11 cellular contexts compared by ENCODE assay signal in genomic region chr5:138696501-138696900, GRCh38. TPM values are rescaled to one million over a fixed set of nuclear protein-coding genes. Genes with fewer than 3 reads are reported as not detected.
DNase-seq lines count a peak whose midpoint lies in the region; ATAC-seq, FAIRE-seq and TF ChIP-seq lines count a peak whose summit lies in the region.
"Had no signal": no experiment of that assay in that cellular context is flagged by ENCODE, and none has a peak within 500 bp of the region (broad histone marks: within the 10 kb centered on the region; RNA-seq: fewer than 3 reads in every experiment).

No MANE protein-coding gene starts in this region.

- intact Hi-C loops in body of pancreas (cut with DNase I) = no loop called here

- POLR2A ChIA-PET in SK-N-SH (lab: Yijun Ruan, JAX) = no interaction called here

- H3K27ac ChIP-seq in SK-N-SH (ENCODE audit: low read depth in 2 of 2, low read length in 1 of 2) (peak overlapping the region in 1 of 2 experiments; percentile 50; a peak in 2 of 4 replicates), body of pancreas (no peak overlapping the region)
- H3K27ac ChIP-seq: epithelial cell of prostate had no signal

- H3K79me2 ChIP-seq in SK-N-SH (ENCODE audit: insufficient read depth) = no peaks in the 10 kb centered on the region

- TF ChIP-seq EP300 in SK-N-SH (IDR thresholded peaks at IDR 0.05; ENCODE audit: borderline replicate concordance in 1 of 2, low read depth in 1 of 2, low read length in 1 of 2) = peak in 1 of 2 experiments; percentile 44; a peak in 1 of 4 replicates

- peak; percentile 75 for FAIRE-seq in H54 (lab: Jason Lieb, UNC)

- no peaks in the 10 kb centered on the region for H4K20me1 ChIP-seq in SK-N-SH (ENCODE audit: insufficient read depth)

- WGBS in SK-N-SH (ENCODE audit: low lambda C conversion rate) = 45% methylated on average over 6 of the region's 6 CpGs
- WGBS in body of pancreas, 2 donors = 86 to 100% methylated on average over 4 to 6 of the region's 6 CpGs

- no peak for TF ChIP-seq POLR2A in H54 (IDR thresholded peaks at IDR 0.05; ENCODE audit: low read depth, low read length)
- TF ChIP-seq POLR2A in body of pancreas (IDR thresholded peaks at IDR 0.05) = no peak

- CTCF ChIA-PET in SK-N-SH (lab: Yijun Ruan, JAX) = interaction anchor here (0.6 to 0.8 kb wide), 2 partner anchors 55 to 305 kb away, joined by 3 to 4 read pairs; no protein-coding TSS in a partner anchor

- no peaks in the 10 kb centered on the region for H3K9me2 ChIP-seq in SK-N-SH

- H3K4me1 ChIP-seq in SK-N-SH (ENCODE audit: control insufficient read depth in 1 of 2, insufficient read depth in 2 of 2, low read depth in 1 of 2, low read length in 1 of 2) (peaks cover 10 to 12% of the 10 kb centered on the region in 2 experiments; a peak in 2 of 4 replicates), body of pancreas (no peaks in the 10 kb centered on the region)

- ATAC-seq in body of pancreas = no peak
- no peak for ATAC-seq in HG03175 (IDR thresholded peaks at IDR 0.05; ENCODE audit: unreplicated experiment)
- ATAC-seq: left colon; stimulated activated naive CD8-positive, alpha-beta T cell treated with anti-CD3 and anti-CD28 coated beads, Interleukin-15, Interleukin-2, amounts not matched to agents 100 U/mL and 50 U/mL, for 24 hours had no signal

- peak; percentile 88 for DNase-seq in H54 (ENCODE audit: insufficient read length, low spot score)
- no peak for DNase-seq in SK-N-SH
- peak; percentile 40 for DNase-seq in fibroblast of peridontal ligament (ENCODE audit: extremely low read depth)
- peak; percentile 66 for DNase-seq in pulmonary artery endothelial cell (ENCODE audit: low read depth, low spot score)
- DNase-seq in body of pancreas = no peak
- DNase-seq in DMS153 (lab: John Stamatoyannopoulos, UW) = no peak
- DNase-seq in DMS79 treated with DMSO at 0.1 percent for 48 hours (lab: John Stamatoyannopoulos, UW) = no peak
- DNase-seq: left colon; stimulated activated naive CD8-positive, alpha-beta T cell treated with anti-CD3 and anti-CD28 coated beads, Interleukin-15, Interleukin-2, amounts not matched to agents 100 U/mL and 50 U/mL, for 24 hours had no signal

- H3F3A ChIP-seq in SK-N-SH (replicated peaks; ENCODE audit: insufficient read depth) = no peaks in the 10 kb centered on the region

- H2AFZ ChIP-seq in SK-N-SH (ENCODE audit: low read depth) = no peak overlapping the region

- H3K36me3 ChIP-seq in SK-N-SH (replicated peaks in 1 of 2; ENCODE audit: control insufficient read depth in 1 of 2, insufficient read depth in 2 of 2, low read length in 1 of 2) = no peaks in the 10 kb centered on the region
- H3K36me3 ChIP-seq in body of pancreas (replicated peaks in 1 of 2; ENCODE audit: insufficient read depth in 1 of 2, low read depth in 2 of 2) = no peaks in the 10 kb centered on the region

- no peak for TF ChIP-seq CTCF in SK-N-SH (IDR thresholded peaks at IDR 0.05)
- no peak for TF ChIP-seq CTCF in body of pancreas (IDR thresholded peaks at IDR 0.05)

- H3K4me2 ChIP-seq in SK-N-SH = peak overlapping the region; percentile 34; the same call in 1 of the 2 replicates

- H3K4me3 ChIP-seq in SK-N-SH (ENCODE audit: low read depth in 2 of 2, low read length in 1 of 2) (no peak overlapping the region), body of pancreas (no peak overlapping the region)

- H3K9ac ChIP-seq in SK-N-SH = no peak overlapping the region

- H3K9me3 ChIP-seq in SK-N-SH (no peaks in the 10 kb centered on the region), body of pancreas (no peaks in the 10 kb centered on the region)

- H3K27me3 ChIP-seq in SK-N-SH (ENCODE audit: insufficient read depth) (no peaks in the 10 kb centered on the region), body of pancreas (no peaks in the 10 kb centered on the region)

- no peak for TF ChIP-seq RAD21 in SK-N-SH (IDR thresholded peaks at IDR 0.05; ENCODE audit: low read length)

TF ChIP-seq in SK-N-SH, 30 proteins besides CTCF, POLR2A, EP300 and RAD21 (continues in another document):
- TF ChIP-seq NRF1 (IDR thresholded peaks at IDR 0.05; ENCODE audit: low read depth, low read length) (no peak), FOSL2 (IDR thresholded peaks at IDR 0.05; ENCODE audit: borderline replicate concordance, low read depth) (peak; percentile 68; the same call in 1 of the 2 replicates), USF2 (IDR thresholded peaks at IDR 0.05; ENCODE audit: borderline replicate concordance, low read depth, low read length) (no peak), SIN3A (IDR thresholded peaks at IDR 0.05; ENCODE audit: borderline replicate concordance, low read depth, low read length) (no peak), PBX3 (IDR thresholded peaks at IDR 0.05) (peak; percentile 54), MAX (IDR thresholded peaks at IDR 0.05; ENCODE audit: low read depth) (no peak), FOXJ3 (CRISPR knock-in tag; IDR thresholded peaks at IDR 0.05) (no peak), MXI1 (IDR thresholded peaks at IDR 0.05; ENCODE audit: low read depth, low read length) (no peak), FOXM1 (IDR thresholded peaks at IDR 0.05; ENCODE audit: low read depth) (no peak), POLR2AphosphoS5 (IDR thresholded peaks at IDR 0.05; ENCODE audit: low read depth, low read length) (peak; percentile 27; the same call in 1 of the 2 replicates), TEAD4 (IDR thresholded peaks at IDR 0.05; ENCODE audit: borderline replicate concordance, insufficient read depth) (0 out of 2 replicates have a peak, but pooled peaks have one; percentile 56), USF1 (IDR thresholded peaks at IDR 0.05; ENCODE audit: borderline replicate concordance, low read depth) (no peak), NFIC (IDR thresholded peaks at IDR 0.05; ENCODE audit: borderline replicate concordance) (0 out of 2 replicates have a peak, but pooled peaks have one; percentile 18), RCOR1 (IDR thresholded peaks at IDR 0.05; ENCODE audit: low read length) (no peak), RXRA (IDR thresholded peaks at IDR 0.05; ENCODE audit: borderline replicate concordance, low read depth) (peak; percentile 41; the same call in 1 of the 2 replicates), IRF3 (IDR thresholded peaks at IDR 0.05; ENCODE audit: low read depth, low read length) (no peak), GABPA (IDR thresholded peaks at IDR 0.05; ENCODE audit: low read depth) (no peak), ZBTB33 (IDR thresholded peaks at IDR 0.05; ENCODE audit: borderline replicate concordance, low read depth) (no peak), RFX5 (IDR thresholded peaks at IDR 0.05; ENCODE audit: low read length) (no peak)

RNA-seq across cellular contexts. Expression of gene CTNNA1, which starts 56.7 kb away (rescaled TPM):
- polyA plus RNA-seq in SK-N-SH (2012; rRNA removed) = 118 and 130 TPM in 2 replicates
- 122 and 123 TPM in 2 replicates for polyA plus RNA-seq in SK-N-SH (2012; cell fraction: cytosol; rRNA removed)
- polyA plus RNA-seq in SK-N-SH (2012; cell fraction: nucleus; rRNA removed) = 161 and 184 TPM in 2 replicates
- 527 and 572 TPM in 2 replicates for total RNA-seq in pulmonary artery endothelial cell
- total RNA-seq in body of pancreas = 100 to 1,000 TPM; 107 to 140 TPM

Comparison
In these comparisons a context has a peak if more than half of its experiments do, and no peak if none do; other contexts are left out.
1. DNase-seq: peak in H54 (single experiment), fibroblast of peridontal ligament (single experiment) and pulmonary artery endothelial cell (single experiment); none in SK-N-SH (single experiment), body of pancreas (0 of 4), DMS153 (single experiment) and DMS79 treated with DMSO at 0.1 percent for 48 hours (single experiment).